ENCODE assay signal across 8 cellular contexts in genomic region chr19:11130824-11131455, GRCh38. TPM values are rescaled to one million over a fixed set of nuclear protein-coding genes. Genes with fewer than 3 reads are reported as not detected.
A peak's percentile ranks its signal among the peaks of the same experiment; 100 is the strongest.
DNase-seq lines count a peak whose midpoint lies in the region; ATAC-seq and TF ChIP-seq lines count a peak whose summit lies in the region.

No MANE protein-coding gene starts in this region.

- H3K27ac ChIP-seq in right lobe of liver = peak overlapping the region in 2 of 3 donors; percentile 16 to 65

- no peaks in the 10 kb centered on the region for H3K9me3 ChIP-seq in right lobe of liver

- H3K9me3 Mint-ChIP-seq in activated CD4-positive, alpha-beta T cell treated with anti-CD3 and anti-CD28 coated beads, Interleukin-2, amount 10 ng/mL, durations not matched to agents 24 days and 14 days = no peaks in the 10 kb centered on the region

- intact Hi-C loops in activated CD4-positive, alpha-beta T cell treated with anti-CD3 and anti-CD28 coated beads, Interleukin-2, amount 10 ng/mL, durations not matched to agents 24 days and 14 days (cut with micrococcal nuclease) = loop anchor here (2.0 kb wide), 1 partner anchor 94 kb away; no protein-coding TSS in a partner anchor
- intact Hi-C loops in right lobe of liver (cut with DNase I) = no loop called here

- no peak overlapping the region for H3K4me3 ChIP-seq in right lobe of liver

- peaks cover 0 to 35% (median 11%) of the 10 kb centered on the region in 4 donors for H3K4me1 ChIP-seq in right lobe of liver

- no peaks in the 10 kb centered on the region for H3K4me1 Mint-ChIP-seq in activated CD4-positive, alpha-beta T cell treated with anti-CD3 and anti-CD28 coated beads, Interleukin-2, amount 10 ng/mL, durations not matched to agents 24 days and 14 days

- H3K36me3 Mint-ChIP-seq in activated CD4-positive, alpha-beta T cell treated with anti-CD3 and anti-CD28 coated beads, Interleukin-2, amount 10 ng/mL, durations not matched to agents 24 days and 14 days (ENCODE audit: low read depth) = peaks cover 56% of the 10 kb centered on the region

- no peaks in the 10 kb centered on the region for H3K27me3 ChIP-seq in right lobe of liver

- ATAC-seq in right lobe of liver (peak; percentile 63 to 94 (median 82)), GM19397 (IDR thresholded peaks at IDR 0.05; ENCODE audit: unreplicated experiment) (no peak)

- WGBS in right lobe of liver (ENCODE audit: insufficient coverage, low coverage, low lambda C conversion rate, missing lambda C conversion rate) = 27% methylated on average over 16 of the region's 19 CpGs

- peak; percentile 82 to 95 (median 92) for TF ChIP-seq CTCF in right lobe of liver (IDR thresholded peaks at IDR 0.05)

- H3K27ac Mint-ChIP-seq in activated CD4-positive, alpha-beta T cell treated with anti-CD3 and anti-CD28 coated beads, Interleukin-2, amount 10 ng/mL, durations not matched to agents 24 days and 14 days = no peak overlapping the region

- peaks cover 3 to 70% (median 41%) of the 10 kb centered on the region in 4 donors for H3K36me3 ChIP-seq in right lobe of liver

- peak; percentile 70 for DNase-seq in activated gamma-delta T cell treated with Interleukin-2 at 50 U/mL for 16 hours
- DNase-seq in activated gamma-delta T cell (lab: John Stamatoyannopoulos, UW) = no peak
- peak; percentile 70 for DNase-seq in NCI-H460 (ENCODE audit: extremely low read depth, low read depth)
- DNase-seq in activated CD4-positive, alpha-beta T cell treated with anti-CD3 and anti-CD28 coated beads, Interleukin-2, amount 10 ng/mL, durations not matched to agents 24 days and 14 days = peak; percentile 91
- peak; percentile 54 for DNase-seq in dedifferentiated amniotic fluid mesenchymal stem cell (ENCODE audit: extremely low spot score)
- peak; percentile 79 to 93 (median 89) for DNase-seq in right lobe of liver
- peak; percentile 43 to 57 (median 57) for DNase-seq in stimulated activated CD4-positive, alpha-beta T cell treated with anti-CD3 and anti-CD28 coated beads, TNF-alpha, amount 100 ng/mL, for 48 hours (ENCODE audit: low read depth in 3 of 3)

- H3K27me3 Mint-ChIP-seq in activated CD4-positive, alpha-beta T cell treated with anti-CD3 and anti-CD28 coated beads, Interleukin-2, amount 10 ng/mL, durations not matched to agents 24 days and 14 days = no peaks in the 10 kb centered on the region

- no peak overlapping the region for H3K4me3 Mint-ChIP-seq in activated CD4-positive, alpha-beta T cell treated with anti-CD3 and anti-CD28 coated beads, Interleukin-2, amount 10 ng/mL, durations not matched to agents 24 days and 14 days

- peak; percentile 22 for TF ChIP-seq POLR2A in right lobe of liver (IDR thresholded peaks at IDR 0.05)

RNA-seq across cellular contexts. Expression of gene SPC24, which starts 24.6 kb away (rescaled TPM):
- 13.9 and 17.1 TPM in 2 replicates for total RNA-seq in NCI-H460 (2014; rRNA removed; shearing (Covaris generic))
- 79.3 and 82.4 TPM in 2 replicates for polyA plus RNA-seq in NCI-H460 (2014; cell fraction: nucleus; rRNA removed)
- 33.1 and 33.8 TPM in 2 replicates for total RNA-seq in activated CD4-positive, alpha-beta T cell treated with anti-CD3 and anti-CD28 coated beads, Interleukin-2, amount 10 ng/mL, durations not matched to agents 24 days and 14 days
- 1 to 10 TPM in 5 of 6 experiments, under 1 TPM in 1; 0.90 to 3.8 (median 2.2) TPM for total RNA-seq in right lobe of liver

RNA-seq across cellular contexts. Expression of gene LDLR, which starts 41.7 kb away (rescaled TPM):
- 30.4 and 33.7 TPM in 2 replicates for total RNA-seq in NCI-H460 (2014; rRNA removed; shearing (Covaris generic))
- 40.3 and 47.5 TPM in 2 replicates for polyA plus RNA-seq in NCI-H460 (2014; cell fraction: nucleus; rRNA removed)
- total RNA-seq in activated CD4-positive, alpha-beta T cell treated with anti-CD3 and anti-CD28 coated beads, Interleukin-2, amount 10 ng/mL, durations not matched to agents 24 days and 14 days = 121 and 129 TPM in 2 replicates
- total RNA-seq in right lobe of liver = 100 to 1,000 TPM in 1 of 6 experiments, 10 to 100 TPM in 4, 1 to 10 TPM in 1; 8.6 to 117 (median 26.8) TPM
